10 cellular contexts compared by ENCODE assay signal in genomic region chr11:8699903-8700302, GRCh38. TPM values are rescaled to one million over a fixed set of nuclear protein-coding genes. Genes with fewer than 3 reads are reported as not detected.
DNase-seq lines count a peak whose midpoint lies in the region; ATAC-seq, FAIRE-seq and TF ChIP-seq lines count a peak whose summit lies in the region.
"Had no signal": no experiment of that assay in that cellular context is flagged by ENCODE, and none has a peak within 500 bp of the region (broad histone marks: within the 10 kb centered on the region; RNA-seq: fewer than 3 reads in every experiment).

No MANE protein-coding gene starts in this region.

- H3K36me3 ChIP-seq in Caco-2 (ENCODE audit: control insufficient read depth, insufficient read depth, low read length) (no peaks in the 10 kb centered on the region; the same call in 1 of the 2 replicates), pancreas (peaks cover 0 to 38% (median 5%) of the 10 kb centered on the region in 3 donors)

- peaks cover 48% of the 10 kb centered on the region for H3K36me3 Mint-ChIP-seq in Caco-2 (ENCODE audit: insufficient read depth, unreplicated experiment)

- H3K4me3 Mint-ChIP-seq in Caco-2 (ENCODE audit: unreplicated experiment): no peak overlapping the region

- DNase-seq in Caco-2 (no peak), SKM-1 (lab: John Stamatoyannopoulos, UW; ENCODE audit: unreplicated experiment) (peak; percentile 23), foreskin melanocyte (peak; percentile 83), pancreas (peak in 4 of 6 donors; percentile 58 to 71 (median 59)), NCI-H2081 treated with DMSO at 0.1 percent for 48 hours (lab: John Stamatoyannopoulos, UW) (no peak), NCI-H2107 treated with DMSO at 0.1 percent for 48 hours (lab: John Stamatoyannopoulos, UW; ENCODE audit: unreplicated experiment) (no peak)
- DNase-seq: stimulated activated CD4-positive, alpha-beta T cell treated with anti-CD3 and anti-CD28 coated beads, Interleukin-4, amount 100 ng/mL, for 4 hours had no signal

- H3K27me3 Mint-ChIP-seq in Caco-2 (ENCODE audit: insufficient read depth, unreplicated experiment): no peaks in the 10 kb centered on the region

- BruUV-seq in Caco-2 (replicated peaks; lab: Mats Ljungman, UMichigan): no TSS peak

- CTCF ChIA-PET in Caco-2 (lab: Charles Lee): interaction anchor here (2.1 kb wide), 1 partner anchor 260 kb away, joined by 11 read pairs; no protein-coding TSS in a partner anchor

- POLR2A ChIA-PET in Caco-2 (lab: Charles Lee): no interaction called here

- FAIRE-seq in pancreas (lab: Jason Lieb, UNC): no peak
- FAIRE-seq: G401.6 had no signal

- peak overlapping the region; percentile 69 for H3K27ac Mint-ChIP-seq in Caco-2 (ENCODE audit: unreplicated experiment)

- TF ChIP-seq CTCF in Caco-2 (IDR thresholded peaks at IDR 0.05; ENCODE audit: insufficient read depth in 1 of 2, low read depth in 1 of 2, low read length in 1 of 2, severe bottlenecking in 1 of 2, unreplicated experiment in 1 of 2) (no peak), pancreas (IDR thresholded peaks at IDR 0.05) (no peak)

- ATAC-seq in pancreas (peak; percentile 74 to 85 (median 83)), HG03439 (IDR thresholded peaks at IDR 0.05; ENCODE audit: unreplicated experiment) (no peak), HG02571 (IDR thresholded peaks at IDR 0.05; ENCODE audit: unreplicated experiment) (no peak)

- peaks cover 22% of the 10 kb centered on the region for H3K4me1 Mint-ChIP-seq in Caco-2 (ENCODE audit: low read depth, unreplicated experiment)

- H3K27ac ChIP-seq in pancreas: peak overlapping the region; percentile 71 to 83 (median 78)

- H3K27me3 ChIP-seq in Caco-2 (replicated peaks; ENCODE audit: control insufficient read depth, insufficient read depth, low read length) (no peaks in the 10 kb centered on the region), pancreas (no peaks in the 10 kb centered on the region)

- intact Hi-C loops in Caco-2 (cut with micrococcal nuclease; ENCODE audit: unreplicated experiment): loop anchor here (2.0 kb wide), 1 partner anchor 69 kb away; no protein-coding TSS in a partner anchor
- intact Hi-C loops in pancreas (cut with DNase I): loop anchor here in 2 of 3 donors (10.0 kb wide), 2 partner anchors 105 to 115 kb away; a partner anchor contains a TSS

- WGBS in pancreas, 2 donors: 30 to 40% methylated on average over 3 of the region's 3 CpGs

- H3K4me3 ChIP-seq in Caco-2 (ENCODE audit: low read depth, low read length) (no peak overlapping the region), pancreas (no peak overlapping the region)

- H3K9me3 ChIP-seq in Caco-2 (no peaks in the 10 kb centered on the region), pancreas (no peaks in the 10 kb centered on the region)

- no peaks in the 10 kb centered on the region for H3K9me3 Mint-ChIP-seq in Caco-2 (ENCODE audit: unreplicated experiment)

- H3K4me1 ChIP-seq in Caco-2 (peaks cover 21% of the 10 kb centered on the region), pancreas (peaks cover 7 to 15% (median 10%) of the 10 kb centered on the region in 3 donors)

RNA-seq across cellular contexts. Expression of gene RPL27A, which starts 17.3 kb away (rescaled TPM):
- total RNA-seq in Caco-2 (2022) (1,008 and 1,047 TPM in 2 replicates), pancreas (100 to 1,000 TPM; 321 to 659 (median 517) TPM)
- 1,000 to 10,000 TPM; 1,317 to 2,393 TPM for polyA plus RNA-seq in pancreas

RNA-seq across cellular contexts. Expression of gene TRIM66, which starts 17.4 kb away (rescaled TPM):
- 18.4 and 21.1 TPM in 2 replicates for total RNA-seq in Caco-2 (2022)
- total RNA-seq in pancreas: 10 to 100 TPM in 1 of 6 donors, 1 to 10 TPM in 5; 4.1 to 13.1 (median 9.8) TPM
- polyA plus RNA-seq in pancreas: 10 to 100 TPM in 1 of 2 donors, 1 to 10 TPM in 1; 6.1 to 12.2 TPM

Comparison
In these comparisons a context has a peak if more than half of its experiments do, and no peak if none do; other contexts are left out.
1. DNase-seq: peak in SKM-1 (single experiment), foreskin melanocyte (single experiment) and pancreas (4 of 6); none in Caco-2 (0 of 2), NCI-H2081 treated with DMSO at 0.1 percent for 48 hours (single experiment) and NCI-H2107 treated with DMSO at 0.1 percent for 48 hours (single experiment).
2. ATAC-seq: peak in pancreas (4 of 4); none in HG03439 (single experiment) and HG02571 (single experiment).